31 cellular contexts compared by ENCODE assay signal in the genomic region with DNA sequence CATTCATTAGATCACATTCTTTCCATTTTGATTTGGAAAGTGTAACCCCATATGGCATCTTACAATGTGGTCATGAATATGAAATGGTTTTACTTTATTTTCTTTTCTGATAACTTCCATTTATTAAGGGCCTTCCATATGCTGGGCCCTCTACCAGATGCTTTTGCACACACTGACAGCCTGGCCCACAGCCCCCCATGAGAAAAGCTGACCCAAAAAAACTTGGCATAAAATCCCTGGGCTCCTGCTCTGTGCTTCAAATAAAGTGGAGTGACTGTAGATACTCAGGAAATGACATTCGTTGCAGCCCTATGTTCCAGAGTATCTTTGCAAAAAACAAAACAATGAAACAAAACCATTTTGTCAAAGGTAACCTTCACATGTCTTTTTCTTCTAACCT.
"Had no signal": no experiment of that assay in that cellular context is flagged by ENCODE, and none has a peak within 500 bp of the region (broad histone marks: within the 10 kb centered on the region; RNA-seq: fewer than 3 reads in every experiment).

No MANE protein-coding gene starts in this region.

- H3K36me3 ChIP-seq: adrenal gland had no signal

- H3K4me3 ChIP-seq: adrenal gland, body of pancreas, coronary artery, dorsolateral prefrontal cortex had no signal

- H3K27me3 ChIP-seq: adrenal gland, body of pancreas had no signal

- H3K4me1 ChIP-seq: body of pancreas had no signal

- H3K27ac ChIP-seq: body of pancreas, coronary artery, dorsolateral prefrontal cortex had no signal

- ATAC-seq: activated T-cell treated with anti-CD3 and anti-CD28 coated beads, Interleukin-2, amount 50 U/mL, for 72 hours; body of pancreas; T-helper 17 cell had no signal

- H3K9me3 Mint-ChIP-seq: activated CD4-positive, alpha-beta memory T cell treated with anti-CD3 and anti-CD28 coated beads, Interleukin-2, amount 10 ng/mL, durations not matched to agents 7 days and 5 days; activated CD4-positive, alpha-beta T cell treated with anti-CD3 and anti-CD28 coated beads, Interleukin-2, amount 10 ng/mL, durations not matched to agents 7 days and 5 days; activated T-cell treated with anti-CD3 and anti-CD28 coated beads, Interleukin-2, amount 50 U/mL, for 24 hours; activated T-cell treated with anti-CD3 and anti-CD28 coated beads, Interleukin-2, amount 50 U/mL, for 72 hours; dendritic cell treated with granulocyte-macrophage colony-stimulating factor and Interleukin-4, amounts not matched to agents 40 ng/mL and 50 ng/mL, for 4 days; endodermal cell; T-helper 2 cell treated with Interferon-gamma antibody and Interleukin-4, amounts not matched to agents 5 μg/mL and 100 μg/mL, for 36 hours had no signal

- H3K4me1 Mint-ChIP-seq: activated CD4-positive, alpha-beta memory T cell treated with anti-CD3 and anti-CD28 coated beads, Interleukin-2, amount 10 ng/mL, durations not matched to agents 7 days and 5 days; activated CD4-positive, alpha-beta T cell treated with anti-CD3 and anti-CD28 coated beads, Interleukin-2, amount 10 ng/mL, durations not matched to agents 7 days and 5 days had no signal

- H3K9me3 ChIP-seq: adrenal gland, body of pancreas had no signal

- H3K4me3 Mint-ChIP-seq: activated CD4-positive, alpha-beta memory T cell treated with anti-CD3 and anti-CD28 coated beads, Interleukin-2, amount 10 ng/mL, durations not matched to agents 7 days and 5 days; activated CD4-positive, alpha-beta T cell treated with anti-CD3 and anti-CD28 coated beads, Interleukin-2, amount 10 ng/mL, durations not matched to agents 7 days and 5 days; activated naive CD8-positive, alpha-beta T cell; activated T-cell treated with anti-CD3 and anti-CD28 coated beads, Interleukin-2, amount 50 U/mL, for 24 hours; activated T-cell treated with anti-CD3 and anti-CD28 coated beads, Interleukin-2, amount 50 U/mL, for 72 hours; dendritic cell treated with granulocyte-macrophage colony-stimulating factor and Interleukin-4, amounts not matched to agents 40 ng/mL and 50 ng/mL, for 4 days; endodermal cell; T-helper 17 cell; T-helper 2 cell treated with Interferon-gamma antibody and Interleukin-4, amounts not matched to agents 5 μg/mL and 100 μg/mL, for 36 hours had no signal

- H3K27me3 Mint-ChIP-seq: activated CD4-positive, alpha-beta memory T cell treated with anti-CD3 and anti-CD28 coated beads, Interleukin-2, amount 10 ng/mL, durations not matched to agents 7 days and 5 days; activated naive CD8-positive, alpha-beta T cell; activated T-cell treated with anti-CD3 and anti-CD28 coated beads, Interleukin-2, amount 50 U/mL, for 24 hours; dendritic cell treated with granulocyte-macrophage colony-stimulating factor and Interleukin-4, amounts not matched to agents 40 ng/mL and 50 ng/mL, for 4 days; T-helper 17 cell had no signal

- H3K36me3 Mint-ChIP-seq: activated naive CD8-positive, alpha-beta T cell had no signal

- DNase-seq: activated CD4-positive, alpha-beta memory T cell treated with anti-CD3 and anti-CD28 coated beads, Interleukin-2, amount 10 ng/mL, durations not matched to agents 7 days and 5 days; activated CD4-positive, alpha-beta T cell treated with anti-CD3 and anti-CD28 coated beads for 4 hours; activated CD4-positive, alpha-beta T cell treated with anti-CD3 and anti-CD28 coated beads, Interleukin-2, amount 10 ng/mL, durations not matched to agents 7 days and 5 days; activated CD4-positive, alpha-beta T cell treated with anti-CD3 and anti-CD28 coated beads, Interleukin-2, amount 50 U/mL, for 4 hours; activated CD4-positive, CD25-positive, alpha-beta regulatory T cell; activated CD4-positive, CD25-positive, alpha-beta regulatory T cell treated with anti-CD3 and anti-CD28 coated beads, Interleukin-2, amount 50 U/mL, for 72 hours; activated CD8-positive, alpha-beta memory T cell treated with anti-CD3 and anti-CD28 coated beads, Interleukin-2, amount 50 U/mL, for 48 hours; activated gamma-delta T cell; activated naive CD4-positive, alpha-beta T cell; activated naive CD4-positive, alpha-beta T cell treated with anti-CD3 and anti-CD28 coated beads, Interleukin-2, amount 50 U/mL, for 16 hours; activated T-cell treated with anti-CD3 and anti-CD28 coated beads for 4 hours; activated T-cell treated with anti-CD3 and anti-CD28 coated beads, Interleukin-2, amount 50 U/mL, for 24 hours; activated T-cell treated with anti-CD3 and anti-CD28 coated beads, Interleukin-2, amount 50 U/mL, for 72 hours; adrenal gland; amygdala; aorta; body of pancreas; central memory CD4-positive, alpha-beta T cell; effector memory CD4-positive, alpha-beta T cell; endodermal cell; foreskin fibroblast; head of caudate nucleus; T-helper 1 cell; T-helper 17 cell; T1000 had no signal

- H3K27ac Mint-ChIP-seq: activated CD4-positive, alpha-beta memory T cell treated with anti-CD3 and anti-CD28 coated beads, Interleukin-2, amount 10 ng/mL, durations not matched to agents 7 days and 5 days; activated CD4-positive, alpha-beta T cell treated with anti-CD3 and anti-CD28 coated beads, Interleukin-2, amount 10 ng/mL, durations not matched to agents 7 days and 5 days; activated naive CD8-positive, alpha-beta T cell; activated T-cell treated with anti-CD3 and anti-CD28 coated beads, Interleukin-2, amount 50 U/mL, for 24 hours; activated T-cell treated with anti-CD3 and anti-CD28 coated beads, Interleukin-2, amount 50 U/mL, for 72 hours; dendritic cell treated with granulocyte-macrophage colony-stimulating factor and Interleukin-4, amounts not matched to agents 40 ng/mL and 50 ng/mL, for 4 days; endodermal cell; T-helper 17 cell; T-helper 2 cell treated with Interferon-gamma antibody and Interleukin-4, amounts not matched to agents 5 μg/mL and 100 μg/mL, for 36 hours had no signal

- FAIRE-seq: frontal cortex had no signal
